16 cellular contexts compared by ENCODE assay signal in genomic region chr16:57240872-57241271, GRCh38. TPM values are rescaled to one million over a fixed set of nuclear protein-coding genes. Genes with fewer than 3 reads are reported as not detected.
A peak's percentile ranks its signal among the peaks of the same experiment; 100 is the strongest.
DNase-seq lines count a peak whose midpoint lies in the region; ATAC-seq, FAIRE-seq and TF ChIP-seq lines count a peak whose summit lies in the region.
"Had no signal": no experiment of that assay in that cellular context is flagged by ENCODE, and none has a peak within 500 bp of the region (broad histone marks: within the 10 kb centered on the region; RNA-seq: fewer than 3 reads in every experiment).

No MANE protein-coding gene starts in this region.

- TF ChIP-seq POLR2A in K562 (conservative IDR thresholded peaks at IDR 0.05): 0 out of 2 replicates have a peak, but pooled peaks have one; percentile 29
- TF ChIP-seq POLR2A in stomach (IDR thresholded peaks at IDR 0.05): no peak

- H4K20me1 ChIP-seq in K562 (replicated peaks; ENCODE audit: control insufficient read depth, insufficient read depth, low read length): no peaks in the 10 kb centered on the region

- no peak overlapping the region for H3K9ac ChIP-seq in K562 (ENCODE audit: insufficient read depth in 1 of 2, low read depth in 2 of 2, low read length in 2 of 2)

- H3K36me3 Mint-ChIP-seq in stimulated activated effector memory CD8-positive, alpha-beta T cell treated with anti-CD3 and anti-CD28 coated beads, Interleukin-12 subunit alpha, Interleukin-12 subunit beta, amount 100 ng/mL, for 72 hours: peaks cover 43% of the 10 kb centered on the region

- DNase-seq in GM13976 (ENCODE audit: low spot score) (peak; percentile 20), NOMO-1 (lab: John Stamatoyannopoulos, UW; ENCODE audit: unreplicated experiment in 2 of 2) (peak; percentile 41 to 82), K562 (ENCODE audit: extremely low read depth in 1 of 4, low spot score in 3 of 4) (no peak), stomach (no peak), left lobe of liver (ENCODE audit: low spot score) (no peak)
- no peak for DNase-seq in stimulated activated effector memory CD8-positive, alpha-beta T cell treated with anti-CD3 and anti-CD28 coated beads, Interleukin-12 subunit alpha, Interleukin-12 subunit beta, amount 100 ng/mL, for 72 hours (ENCODE audit: low spot score in 2 of 2)
- DNase-seq in stimulated activated CD8-positive, alpha-beta memory T cell treated with anti-CD3 and anti-CD28 coated beads, Interleukin-4, amount 100 ng/mL, for 48 hours: no peak
- DNase-seq: activated gamma-delta T cell treated with Interleukin-2 at 50 U/mL for 16 hours; CD8-positive, alpha-beta T cell; colonic mucosa; NCI-H2081 treated with DMSO at 0.1 percent for 48 hours; NCI-H748 treated with DMSO at 0.1 percent for 48 hours; SJCRH30 had no signal

- in situ Hi-C loops in GM13976 (cut with MboI; ENCODE audit: low sequenced_read_pairs, unreplicated experiment): no loop called here
- in situ Hi-C loops in K562 (cut with MboI): no loop called here

- peak overlapping the region; percentile 24 for H3K27ac Mint-ChIP-seq in stimulated activated effector memory CD8-positive, alpha-beta T cell treated with anti-CD3 and anti-CD28 coated beads, Interleukin-12 subunit alpha, Interleukin-12 subunit beta, amount 100 ng/mL, for 72 hours
- H3K27ac Mint-ChIP-seq: CD8-positive, alpha-beta T cell had no signal

- H3K4me3 Mint-ChIP-seq in stimulated activated effector memory CD8-positive, alpha-beta T cell treated with anti-CD3 and anti-CD28 coated beads, Interleukin-12 subunit alpha, Interleukin-12 subunit beta, amount 100 ng/mL, for 72 hours: no peak overlapping the region
- H3K4me3 Mint-ChIP-seq: CD8-positive, alpha-beta T cell had no signal

- H2AFZ ChIP-seq in K562 (ENCODE audit: low read depth, low read length): no peak overlapping the region

- 85% methylated on average over 2 of the region's 2 CpGs for WGBS in K562 (ENCODE audit: insufficient coverage, low coverage, missing lambda C conversion rate)
- WGBS in stomach, 5 donors: 82 to 98% (median 94%) methylated on average over 2 of the region's 2 CpGs

- H3K27ac ChIP-seq in K562 (ENCODE audit: extremely low read depth, low read depth, low read length) (no peak overlapping the region), stomach (no peak overlapping the region)
- H3K27ac ChIP-seq: colonic mucosa, epithelial cell of prostate, HL-60, SJCRH30, VCaP had no signal

- no peaks in the 10 kb centered on the region for H3K27me3 ChIP-seq in K562 (ENCODE audit: control insufficient read depth in 2 of 2, insufficient read depth in 2 of 2, low read length in 2 of 2)
- no peaks in the 10 kb centered on the region for H3K27me3 ChIP-seq in stomach
- H3K27me3 ChIP-seq: colonic mucosa, SJCRH30 had no signal

- no peak for TF ChIP-seq RAD21 in K562 (CRISPR knock-in tag; conservative IDR thresholded peaks at IDR 0.05 in 1 of 2, IDR thresholded peaks at IDR 0.05 in 1 of 2)

- CTCF ChIA-PET in K562 (lab: Yijun Ruan, JAX; ENCODE audit: low intra/inter-chr PET ratio): no interaction called here

- H3K9me3 Mint-ChIP-seq in stimulated activated effector memory CD8-positive, alpha-beta T cell treated with anti-CD3 and anti-CD28 coated beads, Interleukin-12 subunit alpha, Interleukin-12 subunit beta, amount 100 ng/mL, for 72 hours: no peaks in the 10 kb centered on the region
- H3K9me3 Mint-ChIP-seq: CD8-positive, alpha-beta T cell had no signal

- no peak for FAIRE-seq in K562 (lab: Jason Lieb, UNC)

- no peaks in the 10 kb centered on the region for H3K9me3 ChIP-seq in K562 (replicated peaks; ENCODE audit: control insufficient read depth, insufficient read depth, low read depth, low read length)
- no peaks in the 10 kb centered on the region for H3K9me3 ChIP-seq in stomach
- H3K9me3 ChIP-seq: colonic mucosa, SJCRH30 had no signal

- peaks cover 20% of the 10 kb centered on the region for H3K4me1 Mint-ChIP-seq in stimulated activated effector memory CD8-positive, alpha-beta T cell treated with anti-CD3 and anti-CD28 coated beads, Interleukin-12 subunit alpha, Interleukin-12 subunit beta, amount 100 ng/mL, for 72 hours

- H3K4me1 ChIP-seq in K562 (replicated peaks in 1 of 2; ENCODE audit: control insufficient read depth in 2 of 2, insufficient read depth in 2 of 2, low read length in 2 of 2) (peaks cover 7% of the 10 kb centered on the region in 2 experiments; a peak in 4 of 5 replicates), stomach (peaks cover 5 to 15% (median 11%) of the 10 kb centered on the region in 4 donors)
- H3K4me1 ChIP-seq: colonic mucosa had no signal

- no peak for ATAC-seq in K562
- ATAC-seq in stimulated activated effector memory CD8-positive, alpha-beta T cell treated with anti-CD3 and anti-CD28 coated beads, Interleukin-12 subunit alpha, Interleukin-12 subunit beta, amount 100 ng/mL, for 72 hours: no peak
- no peak for ATAC-seq in left lobe of liver
- ATAC-seq: CD8-positive, alpha-beta T cell had no signal

- TF ChIP-seq EP300 in K562 (IDR thresholded peaks at IDR 0.05; ENCODE audit: low read length) (no peak), stomach (IDR thresholded peaks at IDR 0.05) (no peak)

- TF ChIP-seq CTCF in GM13976 (IDR thresholded peaks at IDR 0.05; ENCODE audit: borderline replicate concordance, control extremely low read depth, extremely low read depth, insufficient read depth, missing control alignments) (no peak), K562 (IDR thresholded peaks at IDR 0.05 in 2 of 3, conservative IDR thresholded peaks at IDR 0.05 in 1 of 3; ENCODE audit: insufficient read depth in 2 of 3, low read depth in 1 of 3, low read length in 3 of 3) (no peak), stomach (IDR thresholded peaks at IDR 0.05) (no peak)

- no peak overlapping the region for H3K4me2 ChIP-seq in K562 (ENCODE audit: insufficient read depth, low read length)

- POLR2A ChIA-PET in K562 (lab: Yijun Ruan, JAX): interaction anchor here (0.6 kb wide), 1 partner anchor 850 kb away, joined by 3 read pairs; no protein-coding TSS in a partner anchor

- peaks cover 5% of the 10 kb centered on the region; the same call in 2 of the 3 replicates for H3K79me2 ChIP-seq in K562 (ENCODE audit: control insufficient read depth, insufficient read depth, low read length)

- intact Hi-C loops in K562 (cut with micrococcal nuclease) (no loop called here), stomach (cut with DNase I; ENCODE audit: low total_unique reads) (no loop called here)

- BruUV-seq in K562 (replicated peaks; lab: Mats Ljungman, UMichigan): no TSS peak

- H3K4me3 ChIP-seq in K562: no peak overlapping the region
- H3K4me3 ChIP-seq in stomach: no peak overlapping the region
- H3K4me3 ChIP-seq: colonic mucosa, SJCRH30 had no signal

- no peaks in the 10 kb centered on the region for H3K9me1 ChIP-seq in K562 (ENCODE audit: control insufficient read depth, insufficient read depth, low read length)

- H3K36me3 ChIP-seq in K562 (ENCODE audit: control insufficient read depth, insufficient read depth, low read length) (peaks cover 31% of the 10 kb centered on the region), stomach (peaks cover 10 to 48% (median 47%) of the 10 kb centered on the region in 4 donors)
- H3K36me3 ChIP-seq: colonic mucosa had no signal

RNA-seq across cellular contexts. Expression of gene ARL2BP, which starts 4.2 kb away (rescaled TPM):
- total RNA-seq in K562 (2011; cell fraction: chromatin; rRNA removed; ENCODE audit: low replicate concordance): 7.3 and 7.4 TPM in 2 replicates
- 6.1 and 6.7 TPM in 2 replicates for total RNA-seq in K562 (2011; cell fraction: nucleolus; rRNA removed)
- total RNA-seq in K562 (2011; cell fraction: nucleoplasm; rRNA removed): 9.8 and 13.2 TPM in 2 replicates
- total RNA-seq in K562 (2014; rRNA removed): 24.5 and 28.0 TPM in 2 replicates
- total RNA-seq in K562 (2014; rRNA removed; fragmentation: Illumina TruSeq; extraction: Trizol): 33.9 and 34.6 TPM in 2 replicates
- 33.2 and 36.7 TPM in 2 replicates for total RNA-seq in K562 (2015; rRNA removed; fragmentation: Illumina TruSeq; extraction: Trizol)
- 27.2 and 30.8 TPM in 2 replicates for total RNA-seq in K562 (2021)
- polyA plus RNA-seq in K562 (2011; rRNA removed): 41.8 and 49.8 TPM in 2 replicates
- polyA plus RNA-seq in K562 (2011; cell fraction: cytosol; rRNA removed): 32.7 and 45.1 TPM in 2 replicates
- 13.7 and 20.4 TPM in 2 replicates for polyA plus RNA-seq in K562 (2011; cell fraction: nucleus; rRNA removed)
- polyA plus RNA-seq in K562 (2012): 29.7 and 37.4 TPM in 2 replicates
- polyA plus RNA-seq in K562 (2014; fragmentation: Illumina TruSeq; extraction: Trizol): 33.1 and 38.3 TPM in 2 replicates
- 10 to 100 TPM; 16.7 to 17.1 TPM for polyA plus RNA-seq in K562 (2014; fragmentation: Nextera tagmentation; extraction: Ambion mirVana)
- 20.3 and 23.1 TPM in 2 replicates for polyA plus RNA-seq in K562 (2014; rRNA removed)
- 37.9 and 40.7 TPM in 2 replicates for polyA minus RNA-seq in K562 (2011; rRNA and poly(A)+ RNA removed)
- 19.5 and 24.3 TPM in 2 replicates for polyA minus RNA-seq in K562 (2011; cell fraction: cytosol; rRNA and poly(A)+ RNA removed)
- polyA minus RNA-seq in K562 (2011; cell fraction: nucleus; rRNA and poly(A)+ RNA removed): 3.8 and 7.4 TPM in 2 replicates
- 10 to 100 TPM; 15.6 to 61.6 (median 46.7) TPM for total RNA-seq in stomach
- polyA plus RNA-seq in stomach: 10 to 100 TPM; 24.0 to 46.6 (median 39.8) TPM
- 17.1 TPM for total RNA-seq in left lobe of liver

RNA-seq across cellular contexts. Expression of gene PLLP, which starts 43.6 kb away (rescaled TPM):
- total RNA-seq in K562 (2011; cell fraction: chromatin; rRNA removed; ENCODE audit: low replicate concordance): 0.44 and 0.93 TPM in 2 replicates
- total RNA-seq in K562 (2011; cell fraction: nucleolus; rRNA removed): 0.92 and 1.3 TPM in 2 replicates
- 0.81 and 1.4 TPM in 2 replicates for total RNA-seq in K562 (2011; cell fraction: nucleoplasm; rRNA removed)
- total RNA-seq in K562 (2014; rRNA removed) (0.09 TPM in 1 of 2 replicates, not detected in the other), K562 (2014; rRNA removed; fragmentation: Illumina TruSeq; extraction: Trizol) (0.11 and 0.22 TPM in 2 replicates), K562 (2015; rRNA removed; fragmentation: Illumina TruSeq; extraction: Trizol) (0.11 and 0.51 TPM in 2 replicates), K562 (2021) (0.38 and 0.42 TPM in 2 replicates), stomach (100 to 1,000 TPM in 2 of 5 donors, 10 to 100 TPM in 3; 27.4 to 190 (median 59.1) TPM), left lobe of liver (7.5 TPM)
- polyA plus RNA-seq in K562 (2011; rRNA removed) (0.96 and 1.2 TPM in 2 replicates), K562 (2014; fragmentation: Illumina TruSeq; extraction: Trizol) (0.25 and 0.42 TPM in 2 replicates), K562 (2014; fragmentation: Nextera tagmentation; extraction: Ambion mirVana) (under 1 TPM; 0.10 to 0.15 TPM), K562 (2014; rRNA removed) (0.27 and 1.7 TPM in 2 replicates), stomach (10 to 100 TPM; 39.0 to 46.6 (median 43.7) TPM)
- polyA plus RNA-seq in K562 (2011; cell fraction: cytosol; rRNA removed): 1.4 and 3.5 TPM in 2 replicates
- polyA plus RNA-seq in K562 (2011; cell fraction: nucleus; rRNA removed): 0.66 and 1.1 TPM in 2 replicates
- polyA plus RNA-seq in K562 (2012): 0.65 and 0.80 TPM in 2 replicates
- polyA minus RNA-seq in K562 (2011; rRNA and poly(A)+ RNA removed): 0.33 and 1.8 TPM in 2 replicates
- 3.1 and 4.1 TPM in 2 replicates for polyA minus RNA-seq in K562 (2011; cell fraction: cytosol; rRNA and poly(A)+ RNA removed)
- polyA minus RNA-seq in K562 (2011; cell fraction: nucleus; rRNA and poly(A)+ RNA removed): 0.40 and 0.56 TPM in 2 replicates

RNA-seq across cellular contexts. Expression of gene RSPRY1, which starts 54.7 kb away (rescaled TPM):
- total RNA-seq in K562 (2011; cell fraction: chromatin; rRNA removed; ENCODE audit: low replicate concordance): 60.1 and 86.3 TPM in 2 replicates
- 29.9 and 41.0 TPM in 2 replicates for total RNA-seq in K562 (2011; cell fraction: nucleolus; rRNA removed)
- total RNA-seq in K562 (2011; cell fraction: nucleoplasm; rRNA removed): 44.0 and 48.0 TPM in 2 replicates
- 14.5 and 20.0 TPM in 2 replicates for total RNA-seq in K562 (2014; rRNA removed)
- total RNA-seq in K562 (2014; rRNA removed; fragmentation: Illumina TruSeq; extraction: Trizol): 25.5 and 26.3 TPM in 2 replicates
- total RNA-seq in K562 (2015; rRNA removed; fragmentation: Illumina TruSeq; extraction: Trizol): 25.2 and 27.8 TPM in 2 replicates
- total RNA-seq in K562 (2021): 20.8 and 22.7 TPM in 2 replicates
- polyA plus RNA-seq in K562 (2011; rRNA removed): 25.4 and 28.0 TPM in 2 replicates
- 10.7 and 15.7 TPM in 2 replicates for polyA plus RNA-seq in K562 (2011; cell fraction: cytosol; rRNA removed)
- 21.4 and 28.5 TPM in 2 replicates for polyA plus RNA-seq in K562 (2011; cell fraction: nucleus; rRNA removed)
- polyA plus RNA-seq in K562 (2012): 11.1 and 11.4 TPM in 2 replicates
- polyA plus RNA-seq in K562 (2014; fragmentation: Illumina TruSeq; extraction: Trizol): 17.6 and 23.1 TPM in 2 replicates
- 10 to 100 TPM; 10.2 to 13.4 TPM for polyA plus RNA-seq in K562 (2014; fragmentation: Nextera tagmentation; extraction: Ambion mirVana)
- 15.0 and 17.5 TPM in 2 replicates for polyA plus RNA-seq in K562 (2014; rRNA removed)
- polyA minus RNA-seq in K562 (2011; rRNA and poly(A)+ RNA removed): 61.4 and 62.4 TPM in 2 replicates
- 31.9 and 34.4 TPM in 2 replicates for polyA minus RNA-seq in K562 (2011; cell fraction: cytosol; rRNA and poly(A)+ RNA removed)
- 26.1 and 51.2 TPM in 2 replicates for polyA minus RNA-seq in K562 (2011; cell fraction: nucleus; rRNA and poly(A)+ RNA removed)
- total RNA-seq in stomach: 100 to 1,000 TPM in 1 of 5 donors, 10 to 100 TPM in 3, 1 to 10 TPM in 1; 5.5 to 110 (median 46.2) TPM
- 10 to 100 TPM in 1 of 3 donors, 1 to 10 TPM in 2; 8.6 to 13.7 (median 8.8) TPM for polyA plus RNA-seq in stomach
- total RNA-seq in left lobe of liver: 18.1 TPM

RNA-seq across cellular contexts. Expression of gene PSME3IP1, which starts 55.0 kb away (rescaled TPM):
- 53.9 and 134 TPM in 2 replicates for total RNA-seq in K562 (2011; cell fraction: chromatin; rRNA removed; ENCODE audit: low replicate concordance)
- total RNA-seq in K562 (2011; cell fraction: nucleolus; rRNA removed): 46.7 and 60.7 TPM in 2 replicates
- 71.6 and 104 TPM in 2 replicates for total RNA-seq in K562 (2011; cell fraction: nucleoplasm; rRNA removed)
- total RNA-seq in K562 (2014; rRNA removed): 76.9 and 85.5 TPM in 2 replicates
- 143 and 167 TPM in 2 replicates for total RNA-seq in K562 (2014; rRNA removed; fragmentation: Illumina TruSeq; extraction: Trizol)
- 147 and 158 TPM in 2 replicates for total RNA-seq in K562 (2015; rRNA removed; fragmentation: Illumina TruSeq; extraction: Trizol)
- 104 and 106 TPM in 2 replicates for total RNA-seq in K562 (2021)
- 115 and 144 TPM in 2 replicates for polyA plus RNA-seq in K562 (2011; rRNA removed)
- 132 and 144 TPM in 2 replicates for polyA plus RNA-seq in K562 (2011; cell fraction: cytosol; rRNA removed)
- polyA plus RNA-seq in K562 (2011; cell fraction: nucleus; rRNA removed): 251 and 259 TPM in 2 replicates
- 88.6 and 121 TPM in 2 replicates for polyA plus RNA-seq in K562 (2012)
- 155 and 187 TPM in 2 replicates for polyA plus RNA-seq in K562 (2014; fragmentation: Illumina TruSeq; extraction: Trizol)
- 100 to 1,000 TPM in 1 of 2 experiments, 10 to 100 TPM in 1; 63.8 to 142 TPM for polyA plus RNA-seq in K562 (2014; fragmentation: Nextera tagmentation; extraction: Ambion mirVana)
- 146 and 152 TPM in 2 replicates for polyA plus RNA-seq in K562 (2014; rRNA removed)
- 78.0 and 80.4 TPM in 2 replicates for polyA minus RNA-seq in K562 (2011; rRNA and poly(A)+ RNA removed)
- 45.1 and 48.8 TPM in 2 replicates for polyA minus RNA-seq in K562 (2011; cell fraction: cytosol; rRNA and poly(A)+ RNA removed)
- polyA minus RNA-seq in K562 (2011; cell fraction: nucleus; rRNA and poly(A)+ RNA removed): 40.8 and 66.0 TPM in 2 replicates
- total RNA-seq in stomach: 100 to 1,000 TPM in 1 of 5 donors, 10 to 100 TPM in 4; 52.7 to 104 (median 91.0) TPM
- polyA plus RNA-seq in stomach: 10 to 100 TPM; 37.4 to 64.3 (median 51.5) TPM
- total RNA-seq in left lobe of liver: 26.6 TPM

Comparison
In these comparisons a context has a peak if more than half of its experiments do, and no peak if none do; other contexts are left out.
1. DNase-seq: peak in GM13976 (single experiment) and NOMO-1 (2 of 2); none in K562 (0 of 4), stimulated activated effector memory CD8-positive, alpha-beta T cell treated with anti-CD3 and anti-CD28 coated beads, Interleukin-12 subunit alpha, Interleukin-12 subunit beta, amount 100 ng/mL, for 72 hours (0 of 2), stomach (single experiment), left lobe of liver (single experiment) and stimulated activated CD8-positive, alpha-beta memory T cell treated with anti-CD3 and anti-CD28 coated beads, Interleukin-4, amount 100 ng/mL, for 48 hours (single experiment).